Comparison of ENCODE assay signal across 24 cellular contexts in genomic region chr7:47351233-47352154, GRCh38.
A peak's percentile ranks its signal among the peaks of the same experiment; 100 is the strongest.
DNase-seq lines count a peak whose midpoint lies in the region; ATAC-seq and TF ChIP-seq lines count a peak whose summit lies in the region.
"Had no signal": no experiment of that assay in that cellular context is flagged by ENCODE, and none has a peak within 500 bp of the region (broad histone marks: within the 10 kb centered on the region; RNA-seq: fewer than 3 reads in every experiment).

No MANE protein-coding gene starts in this region.

- H3K27ac ChIP-seq in brain microvascular endothelial cell, result no peak overlapping the region
- H3K27ac ChIP-seq: testis had no signal

- ATAC-seq in HG02763 (IDR thresholded peaks at IDR 0.05; ENCODE audit: unreplicated experiment), result no peak
- ATAC-seq: esophagus mucosa; stimulated activated memory B cell treated with anti-CD40 and anti-IgM and Interleukin-4, amounts not matched to agents 10 μg/mL and 1 μg/mL and 100 μg/mL, for 72 hours had no signal

- H3K4me3 ChIP-seq in H7 (ENCODE audit: insufficient read depth, low read depth, low read length), result no peak overlapping the region
- no peak overlapping the region for H3K4me3 ChIP-seq in brain microvascular endothelial cell (ENCODE audit: low read depth, low read length)
- H3K4me3 ChIP-seq: testis had no signal

- peak; percentile 71 for DNase-seq in H7
- peak; percentile 31 for DNase-seq in NCI-H69 (lab: John Stamatoyannopoulos, UW)
- DNase-seq in brain microvascular endothelial cell, result no peak
- no peak for DNase-seq in osteocyte (ENCODE audit: extremely low spot score, unreplicated experiment)
- DNase-seq in MV-4-11 (lab: John Stamatoyannopoulos, UW), result no peak
- DNase-seq in activated CD4-positive, alpha-beta T cell treated with anti-CD3 and anti-CD28 coated beads, Interleukin-2, amount 50 U/mL, for 48 hours, result no peak
- DNase-seq in hypothalamus (lab: John Stamatoyannopoulos, UW), result no peak
- DNase-seq: activated CD4-positive, alpha-beta memory T cell treated with anti-CD3 and anti-CD28 coated beads, Interleukin-2, amount 10 ng/mL, durations not matched to agents 7 days and 5 days; activated naive CD4-positive, alpha-beta T cell; activated T-cell treated with anti-CD3 and anti-CD28 coated beads for 4 hours; CD4-positive, CD25-positive, alpha-beta regulatory T cell; central memory CD4-positive, alpha-beta T cell; DMS 273 treated with DMSO at 0.1 percent for 48 hours; GDM1; kidney; mammary epithelial cell; MM.1S; natural killer cell; NCI-H1930; SHP77 treated with DMSO at 0.1 percent for 48 hours; testis had no signal

- H3K36me3 Mint-ChIP-seq in osteocyte (ENCODE audit: unreplicated experiment), result no peaks in the 10 kb centered on the region
- H3K36me3 Mint-ChIP-seq: CD4-positive, CD25-positive, alpha-beta regulatory T cell; natural killer cell had no signal

- H3K27me3 ChIP-seq in H7 (ENCODE audit: control insufficient read depth, insufficient read depth, low read length), result no peaks in the 10 kb centered on the region
- H3K27me3 ChIP-seq in brain microvascular endothelial cell (replicated peaks), result no peaks in the 10 kb centered on the region
- H3K27me3 ChIP-seq: testis had no signal

- H3K27ac Mint-ChIP-seq in osteocyte (ENCODE audit: unreplicated experiment), result no peak overlapping the region
- H3K27ac Mint-ChIP-seq: activated CD4-positive, alpha-beta memory T cell treated with anti-CD3 and anti-CD28 coated beads, Interleukin-2, amount 10 ng/mL, durations not matched to agents 7 days and 5 days; CD4-positive, CD25-positive, alpha-beta regulatory T cell; natural killer cell; stimulated activated memory B cell treated with anti-CD40 and anti-IgM and Interleukin-4, amounts not matched to agents 10 μg/mL and 1 μg/mL and 100 μg/mL, for 72 hours had no signal

- in situ Hi-C loops in brain microvascular endothelial cell (cut with HindIII; ENCODE audit: low pct_ligation_motif_present, low sequenced_read_pairs), result no loop called here

- H3K27me3 Mint-ChIP-seq in osteocyte (ENCODE audit: unreplicated experiment), result no peaks in the 10 kb centered on the region
- H3K27me3 Mint-ChIP-seq: activated CD4-positive, alpha-beta memory T cell treated with anti-CD3 and anti-CD28 coated beads, Interleukin-2, amount 10 ng/mL, durations not matched to agents 7 days and 5 days; CD4-positive, CD25-positive, alpha-beta regulatory T cell; stimulated activated memory B cell treated with anti-CD40 and anti-IgM and Interleukin-4, amounts not matched to agents 10 μg/mL and 1 μg/mL and 100 μg/mL, for 72 hours had no signal

- TF ChIP-seq CTCF in brain microvascular endothelial cell (IDR thresholded peaks at IDR 0.05; ENCODE audit: low read depth, low read length, missing control alignments), result peak; percentile 12
- peak; percentile 7 for TF ChIP-seq CTCF in osteocyte (IDR thresholded peaks at IDR 0.05)

- no peaks in the 10 kb centered on the region for H3K9me3 Mint-ChIP-seq in osteocyte (ENCODE audit: unreplicated experiment)
- H3K9me3 Mint-ChIP-seq: activated CD4-positive, alpha-beta memory T cell treated with anti-CD3 and anti-CD28 coated beads, Interleukin-2, amount 10 ng/mL, durations not matched to agents 7 days and 5 days; CD4-positive, CD25-positive, alpha-beta regulatory T cell; natural killer cell; stimulated activated memory B cell treated with anti-CD40 and anti-IgM and Interleukin-4, amounts not matched to agents 10 μg/mL and 1 μg/mL and 100 μg/mL, for 72 hours had no signal

- peaks cover 14% of the 10 kb centered on the region for H3K4me1 Mint-ChIP-seq in osteocyte (ENCODE audit: unreplicated experiment)
- H3K4me1 Mint-ChIP-seq: activated CD4-positive, alpha-beta memory T cell treated with anti-CD3 and anti-CD28 coated beads, Interleukin-2, amount 10 ng/mL, durations not matched to agents 7 days and 5 days; CD4-positive, CD25-positive, alpha-beta regulatory T cell; natural killer cell; stimulated activated memory B cell treated with anti-CD40 and anti-IgM and Interleukin-4, amounts not matched to agents 10 μg/mL and 1 μg/mL and 100 μg/mL, for 72 hours had no signal

- no peak overlapping the region for H3K4me3 Mint-ChIP-seq in osteocyte (ENCODE audit: unreplicated experiment)
- H3K4me3 Mint-ChIP-seq: activated CD4-positive, alpha-beta memory T cell treated with anti-CD3 and anti-CD28 coated beads, Interleukin-2, amount 10 ng/mL, durations not matched to agents 7 days and 5 days; CD4-positive, CD25-positive, alpha-beta regulatory T cell; natural killer cell; stimulated activated memory B cell treated with anti-CD40 and anti-IgM and Interleukin-4, amounts not matched to agents 10 μg/mL and 1 μg/mL and 100 μg/mL, for 72 hours had no signal

- no peaks in the 10 kb centered on the region for H3K36me3 ChIP-seq in H7 (replicated peaks; ENCODE audit: control insufficient read depth, insufficient read depth, low read length)
- no peaks in the 10 kb centered on the region for H3K36me3 ChIP-seq in brain microvascular endothelial cell (replicated peaks)

Comparison
In these comparisons a context has a peak if more than half of its experiments do, and no peak if none do; other contexts are left out.
1. DNase-seq: peak in H7 (single experiment) and NCI-H69 (single experiment); none in brain microvascular endothelial cell (single experiment), osteocyte (single experiment), MV-4-11 (single experiment), activated CD4-positive, alpha-beta T cell treated with anti-CD3 and anti-CD28 coated beads, Interleukin-2, amount 50 U/mL, for 48 hours (0 of 2) and hypothalamus (0 of 51).